In genomic region chr12:10227648-10228047, GRCh38 we compare ENCODE assay signal across 18 cellular contexts. TPM values are rescaled to one million over a fixed set of nuclear protein-coding genes. Genes with fewer than 3 reads are reported as not detected.
DNase-seq lines count a peak whose midpoint lies in the region; ATAC-seq and TF ChIP-seq lines count a peak whose summit lies in the region.
"Had no signal": no experiment of that assay in that cellular context is flagged by ENCODE, and none has a peak within 500 bp of the region (broad histone marks: within the 10 kb centered on the region; RNA-seq: fewer than 3 reads in every experiment).

No MANE protein-coding gene starts in this region.

- H3K27ac Mint-ChIP-seq in activated CD4-positive, alpha-beta T cell treated with anti-CD3 and anti-CD28 coated beads for 36 hours, result no peak overlapping the region
- no peak overlapping the region for H3K27ac Mint-ChIP-seq in CD4-positive, alpha-beta T cell
- H3K27ac Mint-ChIP-seq in T-cell (peak overlapping the region in 1 of 2 donors; percentile 62), naive B cell (peak overlapping the region in 1 of 6 donors; percentile 10)

- POLR2A ChIA-PET in activated CD4-positive, alpha-beta T cell treated with anti-CD3 and anti-CD28 coated beads for 36 hours (lab: Charles Lee), result no interaction called here
- POLR2A ChIA-PET in CD4-positive, alpha-beta T cell (lab: Charles Lee), result no interaction called here
- POLR2A ChIA-PET in T-cell (lab: Charles Lee), result interaction anchor here (0.7 to 0.8 kb wide), 3 partner anchors 10 to 58 kb away, joined by 3 to 6 read pairs (median 3); no protein-coding TSS in a partner anchor

- H3K9me3 ChIP-seq in CD4-positive, alpha-beta T cell (ENCODE audit: control insufficient read depth, low read length), result no peaks in the 10 kb centered on the region

- CTCF ChIA-PET in activated CD4-positive, alpha-beta T cell treated with anti-CD3 and anti-CD28 coated beads for 36 hours (lab: Charles Lee), result interaction anchor here (0.6 to 1.9 kb wide), 5 partner anchors 8 to 485 kb away, joined by 3 to 7 read pairs (median 4); no protein-coding TSS in a partner anchor
- CTCF ChIA-PET in CD4-positive, alpha-beta T cell (lab: Charles Lee), result interaction anchor here (0.8 kb wide), 1 partner anchor 413 kb away, joined by 3 read pairs; no protein-coding TSS in a partner anchor
- CTCF ChIA-PET in T-cell (lab: Charles Lee), result interaction anchor here (0.6 to 1.1 kb wide), 4 partner anchors 8 to 200 kb away, joined by 3 to 5 read pairs (median 3); no protein-coding TSS in a partner anchor

- peak; percentile 88 for ATAC-seq in activated CD4-positive, alpha-beta T cell treated with anti-CD3 and anti-CD28 coated beads for 36 hours
- peak; percentile 15 for ATAC-seq in CD4-positive, alpha-beta T cell (ENCODE audit: poor library complexity)
- peak in 3 of 4 experiments; percentile 8 to 40 (median 36) for ATAC-seq in T-cell (replicated peaks in 1 of 4)
- peak; percentile 20 to 32 for ATAC-seq in naive B cell (ENCODE audit: low read depth in 2 of 2)
- ATAC-seq: Panc1 had no signal

- DNase-seq in activated CD4-positive, alpha-beta T cell treated with anti-CD3 and anti-CD28 coated beads for 36 hours, result peak; percentile 24
- DNase-seq in activated CD4-positive, alpha-beta T cell treated with anti-CD3 and anti-CD28 coated beads, Interleukin-2, amount 50 U/mL, for 4 hours, result no peak
- DNase-seq in CD4-positive, alpha-beta T cell, result no peak
- DNase-seq in T-cell, result no peak
- no peak for DNase-seq in naive B cell
- no peak for DNase-seq in activated effector memory CD4-positive, alpha-beta T cell treated with anti-CD3 and anti-CD28 coated beads, Interleukin-2, amount 50 U/mL, for 16 hours
- DNase-seq in KG1 (lab: John Stamatoyannopoulos, UW), result no peak
- DNase-seq in NCI-H524 (lab: John Stamatoyannopoulos, UW), result no peak
- DNase-seq: 8988T, DMS153, EL, MV-4-11, NCI-H1436, NCI-H2029, NCI-H2171 treated with DMSO at 0.1 percent for 48 hours, NCI-H774 had no signal

- H3K36me3 Mint-ChIP-seq in activated CD4-positive, alpha-beta T cell treated with anti-CD3 and anti-CD28 coated beads for 36 hours (ENCODE audit: low read depth), result no peaks in the 10 kb centered on the region
- H3K36me3 Mint-ChIP-seq in CD4-positive, alpha-beta T cell (ENCODE audit: low read depth), result peaks cover 21% of the 10 kb centered on the region
- H3K36me3 Mint-ChIP-seq in T-cell (peaks cover 20% of the 10 kb centered on the region), naive B cell (no peaks in the 10 kb centered on the region)

- no peak overlapping the region for H3K27ac ChIP-seq in CD4-positive, alpha-beta T cell (ENCODE audit: low read depth, low read length)

- no peaks in the 10 kb centered on the region for H3K9me3 Mint-ChIP-seq in activated CD4-positive, alpha-beta T cell treated with anti-CD3 and anti-CD28 coated beads for 36 hours (ENCODE audit: low read depth)
- H3K9me3 Mint-ChIP-seq in CD4-positive, alpha-beta T cell, result no peaks in the 10 kb centered on the region
- no peaks in the 10 kb centered on the region for H3K9me3 Mint-ChIP-seq in T-cell
- no peaks in the 10 kb centered on the region for H3K9me3 Mint-ChIP-seq in naive B cell

- H3K4me3 Mint-ChIP-seq in activated CD4-positive, alpha-beta T cell treated with anti-CD3 and anti-CD28 coated beads for 36 hours, result no peak overlapping the region
- no peak overlapping the region for H3K4me3 Mint-ChIP-seq in CD4-positive, alpha-beta T cell
- no peak overlapping the region for H3K4me3 Mint-ChIP-seq in T-cell
- H3K4me3 Mint-ChIP-seq in naive B cell, result peak overlapping the region in 1 of 8 donors; percentile 57

- peaks cover 8% of the 10 kb centered on the region for H3K4me1 Mint-ChIP-seq in activated CD4-positive, alpha-beta T cell treated with anti-CD3 and anti-CD28 coated beads for 36 hours
- peaks cover 6% of the 10 kb centered on the region for H3K4me1 Mint-ChIP-seq in CD4-positive, alpha-beta T cell (ENCODE audit: low read depth)
- H3K4me1 Mint-ChIP-seq in T-cell (peaks cover 24 to 25% (median 24%) of the 10 kb centered on the region in 3 donors), naive B cell (peaks cover 4 to 12% (median 10%) of the 10 kb centered on the region in 3 donors)

- intact Hi-C loops in activated CD4-positive, alpha-beta T cell treated with anti-CD3 and anti-CD28 coated beads for 36 hours (cut with DNase I, micrococcal nuclease), result no loop called here
- intact Hi-C loops in CD4-positive, alpha-beta T cell (cut with DNase I, micrococcal nuclease), result no loop called here

- TF ChIP-seq CTCF in CD4-positive, alpha-beta T cell (IDR thresholded peaks at IDR 0.05), result no peak

- no peaks in the 10 kb centered on the region for H3K27me3 ChIP-seq in CD4-positive, alpha-beta T cell (ENCODE audit: control insufficient read depth, insufficient read depth, low read length)

- no peaks in the 10 kb centered on the region for H3K27me3 Mint-ChIP-seq in activated CD4-positive, alpha-beta T cell treated with anti-CD3 and anti-CD28 coated beads for 36 hours
- no peaks in the 10 kb centered on the region for H3K27me3 Mint-ChIP-seq in CD4-positive, alpha-beta T cell
- H3K27me3 Mint-ChIP-seq in T-cell (no peaks in the 10 kb centered on the region), naive B cell (peaks cover 0 to 5% (median 0%) of the 10 kb centered on the region in 3 donors)

RNA-seq across cellular contexts. Expression of gene GABARAPL1, which starts 15.0 kb away (rescaled TPM):
- 1 to 10 TPM; 2.3 to 2.9 TPM for total RNA-seq in activated CD4-positive, alpha-beta T cell treated with anti-CD3 and anti-CD28 coated beads for 36 hours
- total RNA-seq in CD4-positive, alpha-beta T cell, result 100 to 1,000 TPM; 267 to 276 TPM
- total RNA-seq in T-cell, result 100 to 1,000 TPM in 2 of 5 donors, 10 to 100 TPM in 3; 46.7 to 129 (median 53.7) TPM
- polyA plus RNA-seq in naive B cell (ENCODE audit: low read depth in 6 of 6), result 1 to 10 TPM in 5 of 6 donors, not detected in 1; 1.3 to 2.8 (median 2.1) TPM

RNA-seq across cellular contexts. Expression of gene TMEM52B, which starts 48.8 kb away (rescaled TPM):
- total RNA-seq in activated CD4-positive, alpha-beta T cell treated with anti-CD3 and anti-CD28 coated beads for 36 hours, result not detected
- total RNA-seq in CD4-positive, alpha-beta T cell, result not detected
- total RNA-seq in T-cell, result not detected
- polyA plus RNA-seq in naive B cell (ENCODE audit: low read depth in 6 of 6), result not detected
- total RNA-seq: NCI-H460 had no signal

RNA-seq across cellular contexts. Expression of gene OLR1, which starts 55.7 kb away (rescaled TPM):
- total RNA-seq in activated CD4-positive, alpha-beta T cell treated with anti-CD3 and anti-CD28 coated beads for 36 hours, result not detected
- total RNA-seq in CD4-positive, alpha-beta T cell, result not detected
- under 1 TPM in 3 of 5 donors, not detected in 2; 0.12 to 0.60 (median 0.33) TPM for total RNA-seq in T-cell
- not detected for polyA plus RNA-seq in naive B cell (ENCODE audit: low read depth in 6 of 6)
- total RNA-seq: NCI-H460 had no signal

Comparison
In these comparisons a context has a peak if more than half of its experiments do, and no peak if none do; other contexts are left out.
1. ATAC-seq: peak in every context shown above with its lines; median percentile 88 in activated CD4-positive, alpha-beta T cell treated with anti-CD3 and anti-CD28 coated beads for 36 hours; 36 in T-cell; 26 in naive B cell; 15 in CD4-positive, alpha-beta T cell.
2. RNA of gene GABARAPL1, which starts 15.0 kb away (total RNA-seq): 267 to 276 TPM in CD4-positive, alpha-beta T cell and 46.7 to 129 TPM in T-cell; 2.3 to 2.9 TPM in activated CD4-positive, alpha-beta T cell treated with anti-CD3 and anti-CD28 coated beads for 36 hours; every median in the first group is over 10 times any median in the second.
3. POLR2A ChIA-PET loops: an anchor here in T-cell (0.7 to 0.8 kb wide); none called in activated CD4-positive, alpha-beta T cell treated with anti-CD3 and anti-CD28 coated beads for 36 hours and CD4-positive, alpha-beta T cell.